Comparison of ENCODE assay signal across 1 cellular context in genomic region chr5:67004730-67005350, GRCh38.
TF ChIP-seq lines count a peak whose summit lies in the region.

No MANE protein-coding gene starts in this region.

TF ChIP-seq in GM12878, 131 proteins besides CTCF, POLR2A, EP300 and RAD21 (continued from another document):
- no peak for TF ChIP-seq CBX5 (IDR thresholded peaks at IDR 0.05; ENCODE audit: low read depth)
- TF ChIP-seq TCF12 (IDR thresholded peaks at IDR 0.05; ENCODE audit: low read depth, low read length) = no peak
- no peak for TF ChIP-seq MXI1 (IDR thresholded peaks at IDR 0.05; ENCODE audit: low read depth, low read length)
- TF ChIP-seq, protein P1, sequence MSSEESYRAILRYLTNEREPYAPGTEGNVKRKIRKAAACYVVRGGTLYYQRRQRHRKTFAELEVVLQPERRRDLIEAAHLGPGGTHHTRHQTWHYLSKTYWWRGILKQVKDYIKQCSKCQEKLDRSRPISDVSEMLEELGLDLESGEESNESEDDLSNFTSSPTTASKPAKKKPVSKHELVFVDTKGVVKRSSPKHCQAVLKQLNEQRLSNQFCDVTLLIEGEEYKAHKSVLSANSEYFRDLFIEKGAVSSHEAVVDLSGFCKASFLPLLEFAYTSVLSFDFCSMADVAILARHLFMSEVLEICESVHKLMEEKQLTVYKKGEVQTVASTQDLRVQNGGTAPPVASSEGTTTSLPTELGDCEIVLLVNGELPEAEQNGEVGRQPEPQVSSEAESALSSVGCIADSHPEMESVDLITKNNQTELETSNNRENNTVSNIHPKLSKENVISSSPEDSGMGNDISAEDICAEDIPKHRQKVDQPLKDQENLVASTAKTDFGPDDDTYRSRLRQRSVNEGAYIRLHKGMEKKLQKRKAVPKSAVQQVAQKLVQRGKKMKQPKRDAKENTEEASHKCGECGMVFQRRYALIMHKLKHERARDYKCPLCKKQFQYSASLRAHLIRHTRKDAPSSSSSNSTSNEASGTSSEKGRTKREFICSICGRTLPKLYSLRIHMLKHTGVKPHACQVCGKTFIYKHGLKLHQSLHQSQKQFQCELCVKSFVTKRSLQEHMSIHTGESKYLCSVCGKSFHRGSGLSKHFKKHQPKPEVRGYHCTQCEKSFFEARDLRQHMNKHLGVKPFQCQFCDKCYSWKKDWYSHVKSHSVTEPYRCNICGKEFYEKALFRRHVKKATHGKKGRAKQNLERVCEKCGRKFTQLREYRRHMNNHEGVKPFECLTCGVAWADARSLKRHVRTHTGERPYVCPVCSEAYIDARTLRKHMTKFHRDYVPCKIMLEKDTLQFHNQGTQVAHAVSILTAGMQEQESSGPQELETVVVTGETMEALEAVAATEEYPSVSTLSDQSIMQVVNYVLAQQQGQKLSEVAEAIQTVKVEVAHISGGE (CRISPR knock-in tag; IDR thresholded peaks at IDR 0.05) = no peak
- TF ChIP-seq GABPA (IDR thresholded peaks at IDR 0.05; ENCODE audit: low read depth) = no peak
- TF ChIP-seq TARDBP (IDR thresholded peaks at IDR 0.05; ENCODE audit: borderline replicate concordance) = no peak
- TF ChIP-seq CEBPB (IDR thresholded peaks at IDR 0.05; ENCODE audit: borderline replicate concordance in 1 of 2, low read depth in 2 of 2, low read length in 2 of 2) = no peak
- TF ChIP-seq SP1 (IDR thresholded peaks at IDR 0.05; ENCODE audit: low read depth, low read length) = no peak
- TF ChIP-seq ETV6 (conservative IDR thresholded peaks at IDR 0.05 in 1 of 2, IDR thresholded peaks at IDR 0.05 in 1 of 2; ENCODE audit: borderline replicate concordance in 1 of 2, low read depth in 1 of 2) = no peak
- no peak for TF ChIP-seq EGR1 (IDR thresholded peaks at IDR 0.05; ENCODE audit: borderline replicate concordance in 1 of 2, low read depth in 2 of 2, low read length in 2 of 2)
